In the genomic region with DNA sequence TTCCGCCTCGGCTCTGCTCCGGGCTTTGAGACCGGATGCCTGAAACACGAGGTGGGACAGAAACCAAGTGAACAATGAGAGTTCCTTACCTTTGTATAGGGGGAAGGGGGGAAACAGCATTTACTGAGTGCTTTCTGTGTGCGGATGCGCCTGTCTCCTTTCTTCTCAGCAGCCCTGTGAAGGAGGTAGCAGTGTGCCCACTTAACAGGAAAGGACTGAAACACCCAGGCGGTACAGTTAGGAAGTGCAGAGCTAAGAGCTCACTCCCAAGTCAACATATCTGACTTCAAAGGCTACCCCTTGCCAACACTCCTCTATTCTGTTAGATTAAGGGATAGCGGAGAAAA, we compare ENCODE assay signal across 8 cellular contexts. TPM values are rescaled to one million over a fixed set of nuclear protein-coding genes. Genes with fewer than 3 reads are reported as not detected.
DNase-seq lines count a peak whose midpoint lies in the region; ATAC-seq and TF ChIP-seq lines count a peak whose summit lies in the region.

No MANE protein-coding gene starts in this region.

- peak; percentile 44 for ATAC-seq in GM18870 (IDR thresholded peaks at IDR 0.05; ENCODE audit: unreplicated experiment)
- ATAC-seq in HG03064 (IDR thresholded peaks at IDR 0.05; ENCODE audit: low read depth, unreplicated experiment), result peak; percentile 27
- peak; percentile 55 for ATAC-seq in activated naive CD8-positive, alpha-beta T cell treated with anti-CD3 and anti-CD28 coated beads, Interleukin-2, amount 10 ng/mL, durations not matched to agents 7 days and 5 days (ENCODE audit: low read depth)
- ATAC-seq in left ventricle myocardium superior, result peak; percentile 65

- no peak for TF ChIP-seq CTCF in CD14-positive monocyte (IDR thresholded peaks at IDR 0.05)

- POLR2A ChIA-PET in activated naive CD8-positive, alpha-beta T cell treated with anti-CD3 and anti-CD28 coated beads, Interleukin-2, amount 10 ng/mL, durations not matched to agents 7 days and 5 days (lab: Charles Lee), result interaction anchor here (1.2 to 2.3 kb wide), 5 partner anchors 88 to 247 kb away, joined by 3 to 11 read pairs (median 4); a partner anchor contains a TSS

- H3K9me3 Mint-ChIP-seq in CD14-positive monocyte, result peaks cover 0 to 8% (median 0%) of the 10 kb centered on the region in 7 donors
- H3K9me3 Mint-ChIP-seq in activated naive CD8-positive, alpha-beta T cell treated with anti-CD3 and anti-CD28 coated beads, Interleukin-2, amount 10 ng/mL, durations not matched to agents 7 days and 5 days, result no peaks in the 10 kb centered on the region

- no peak overlapping the region for H3K27ac Mint-ChIP-seq in CD14-positive monocyte
- peak overlapping the region; percentile 97 for H3K27ac Mint-ChIP-seq in activated naive CD8-positive, alpha-beta T cell treated with anti-CD3 and anti-CD28 coated beads, Interleukin-2, amount 10 ng/mL, durations not matched to agents 7 days and 5 days

- no peaks in the 10 kb centered on the region for H3K36me3 Mint-ChIP-seq in CD14-positive monocyte
- peaks cover 10% of the 10 kb centered on the region for H3K36me3 Mint-ChIP-seq in activated naive CD8-positive, alpha-beta T cell treated with anti-CD3 and anti-CD28 coated beads, Interleukin-2, amount 10 ng/mL, durations not matched to agents 7 days and 5 days

- DNase-seq in CD14-positive monocyte (ENCODE audit: low spot score) (no peak), NCI-H446 treated with DMSO at 0.1 percent for 48 hours (lab: John Stamatoyannopoulos, UW) (peak; percentile 56), left ventricle myocardium superior (no peak), putamen (ENCODE audit: low spot score) (peak; percentile 10), GM19240 (ENCODE audit: insufficient read length, low spot score) (no peak)
- no peak for DNase-seq in activated naive CD8-positive, alpha-beta T cell treated with anti-CD3 and anti-CD28 coated beads, Interleukin-2, amount 10 ng/mL, durations not matched to agents 7 days and 5 days

- H3K4me1 Mint-ChIP-seq in CD14-positive monocyte, result peaks cover 15% of the 10 kb centered on the region
- H3K4me1 Mint-ChIP-seq in activated naive CD8-positive, alpha-beta T cell treated with anti-CD3 and anti-CD28 coated beads, Interleukin-2, amount 10 ng/mL, durations not matched to agents 7 days and 5 days, result peaks cover 16% of the 10 kb centered on the region

- peaks cover 1 to 9% (median 7%) of the 10 kb centered on the region in 3 donors for H3K27me3 Mint-ChIP-seq in CD14-positive monocyte (ENCODE audit: low read depth in 3 of 3)
- H3K27me3 Mint-ChIP-seq in activated naive CD8-positive, alpha-beta T cell treated with anti-CD3 and anti-CD28 coated beads, Interleukin-2, amount 10 ng/mL, durations not matched to agents 7 days and 5 days, result no peaks in the 10 kb centered on the region

- H3K4me3 Mint-ChIP-seq in CD14-positive monocyte, result peak overlapping the region; percentile 85 to 90
- H3K4me3 Mint-ChIP-seq in activated naive CD8-positive, alpha-beta T cell treated with anti-CD3 and anti-CD28 coated beads, Interleukin-2, amount 10 ng/mL, durations not matched to agents 7 days and 5 days, result peak overlapping the region; percentile 95

- intact Hi-C loops in CD14-positive monocyte (cut with micrococcal nuclease) (no loop called here), left ventricle myocardium superior (cut with micrococcal nuclease) (no loop called here)

RNA-seq across cellular contexts. Expression of a gene that starts 43.1 kb away (rescaled TPM):
- 1 to 10 TPM; 2.0 to 2.2 TPM for polyA plus RNA-seq in CD14-positive monocyte
- total RNA-seq in activated naive CD8-positive, alpha-beta T cell treated with anti-CD3 and anti-CD28 coated beads, Interleukin-2, amount 10 ng/mL, durations not matched to agents 7 days and 5 days, result 10 to 100 TPM; 10.1 to 10.4 TPM
- 0.40 TPM for total RNA-seq in left ventricle myocardium superior

Comparison
In these comparisons a context has a peak if more than half of its experiments do, and no peak if none do; other contexts are left out.
1. DNase-seq: peak in NCI-H446 treated with DMSO at 0.1 percent for 48 hours (single experiment) and putamen (single experiment); none in CD14-positive monocyte (single experiment), activated naive CD8-positive, alpha-beta T cell treated with anti-CD3 and anti-CD28 coated beads, Interleukin-2, amount 10 ng/mL, durations not matched to agents 7 days and 5 days (single experiment), left ventricle myocardium superior (single experiment) and GM19240 (single experiment).
2. Peak in every context shown above with its lines, with median percentiles within 50 percentile points of each other: ATAC-seq.